ENCODE assay signal across 9 cellular contexts in genomic region chr9:115204827-115205506, GRCh38.
DNase-seq lines count a peak whose midpoint lies in the region; ATAC-seq and TF ChIP-seq lines count a peak whose summit lies in the region.
"Had no signal": no experiment of that assay in that cellular context is flagged by ENCODE, and none has a peak within 500 bp of the region (broad histone marks: within the 10 kb centered on the region; RNA-seq: fewer than 3 reads in every experiment).

No MANE protein-coding gene starts in this region.

- 32 to 39% methylated on average over 2 of the region's 2 CpGs for WGBS in upper lobe of left lung, 2 donors

- no peak overlapping the region for H3K4me3 Mint-ChIP-seq in memory B cell
- no peak overlapping the region for H3K4me3 Mint-ChIP-seq in glutamatergic neuron (ENCODE audit: unreplicated experiment)

- H3K4me1 Mint-ChIP-seq in memory B cell (peaks cover 21% of the 10 kb centered on the region), glutamatergic neuron (ENCODE audit: low read depth, unreplicated experiment) (peaks cover 6% of the 10 kb centered on the region)

- H3K27me3 ChIP-seq in upper lobe of left lung = no peaks in the 10 kb centered on the region
- H3K27me3 ChIP-seq: pancreas had no signal

- H3K27me3 Mint-ChIP-seq in memory B cell = no peaks in the 10 kb centered on the region
- H3K27me3 Mint-ChIP-seq in glutamatergic neuron (ENCODE audit: unreplicated experiment) = no peaks in the 10 kb centered on the region

- H3K27ac Mint-ChIP-seq in memory B cell = peak overlapping the region; percentile 7
- H3K27ac Mint-ChIP-seq in glutamatergic neuron (ENCODE audit: unreplicated experiment) = no peak overlapping the region

- H3K9me3 ChIP-seq in upper lobe of left lung = no peaks in the 10 kb centered on the region
- H3K9me3 ChIP-seq: pancreas had no signal

- no peak overlapping the region for H3K4me3 ChIP-seq in upper lobe of left lung
- H3K4me3 ChIP-seq: pancreas had no signal

- TF ChIP-seq CTCF in glutamatergic neuron (IDR thresholded peaks at IDR 0.05; ENCODE audit: partially characterized antibody, unreplicated experiment) (no peak), upper lobe of left lung (IDR thresholded peaks at IDR 0.05) (no peak)

- H3K4me1 ChIP-seq in upper lobe of left lung = peaks cover 0 to 4% (median 0%) of the 10 kb centered on the region in 4 donors
- H3K4me1 ChIP-seq: pancreas had no signal

- DNase-seq in NCI-H226 = peak; percentile 90
- DNase-seq in memory B cell (ENCODE audit: low spot score in 2 of 2) = no peak
- DNase-seq in glutamatergic neuron = no peak
- no peak for DNase-seq in NCI-H2107 (lab: John Stamatoyannopoulos, UW)
- DNase-seq in SHP77 treated with DMSO at 0.1 percent for 48 hours (lab: John Stamatoyannopoulos, UW) = no peak
- no peak for DNase-seq in upper lobe of left lung
- DNase-seq: pancreas had no signal

- H3K36me3 ChIP-seq in upper lobe of left lung = no peaks in the 10 kb centered on the region
- H3K36me3 ChIP-seq: pancreas had no signal

- no peak for TF ChIP-seq POLR2A in upper lobe of left lung (IDR thresholded peaks at IDR 0.05)

- H3K27ac ChIP-seq in upper lobe of left lung = no peak overlapping the region
- H3K27ac ChIP-seq: pancreas had no signal

- ATAC-seq in GM18519 (IDR thresholded peaks at IDR 0.05; ENCODE audit: low FRiP score, unreplicated experiment) = peak; percentile 57
- ATAC-seq in HG02571 (IDR thresholded peaks at IDR 0.05; ENCODE audit: unreplicated experiment) = peak; percentile 48
- ATAC-seq in memory B cell (ENCODE audit: low read depth) = no peak
- ATAC-seq in upper lobe of left lung (ENCODE audit: low FRiP score in 2 of 2) = no peak

- H3K36me3 Mint-ChIP-seq in memory B cell (no peaks in the 10 kb centered on the region), glutamatergic neuron (ENCODE audit: unreplicated experiment) (no peaks in the 10 kb centered on the region)

- no peak for TF ChIP-seq EP300 in upper lobe of left lung (IDR thresholded peaks at IDR 0.05)

- H3K9me3 Mint-ChIP-seq in memory B cell = no peaks in the 10 kb centered on the region
- no peaks in the 10 kb centered on the region for H3K9me3 Mint-ChIP-seq in glutamatergic neuron (ENCODE audit: unreplicated experiment)

Comparison
In these comparisons a context has a peak if more than half of its experiments do, and no peak if none do; other contexts are left out.
1. ATAC-seq: peak in GM18519 (single experiment) and HG02571 (single experiment); none in memory B cell (single experiment) and upper lobe of left lung (0 of 2).